ENCODE assay signal across 10 cellular contexts in the genomic region with DNA sequence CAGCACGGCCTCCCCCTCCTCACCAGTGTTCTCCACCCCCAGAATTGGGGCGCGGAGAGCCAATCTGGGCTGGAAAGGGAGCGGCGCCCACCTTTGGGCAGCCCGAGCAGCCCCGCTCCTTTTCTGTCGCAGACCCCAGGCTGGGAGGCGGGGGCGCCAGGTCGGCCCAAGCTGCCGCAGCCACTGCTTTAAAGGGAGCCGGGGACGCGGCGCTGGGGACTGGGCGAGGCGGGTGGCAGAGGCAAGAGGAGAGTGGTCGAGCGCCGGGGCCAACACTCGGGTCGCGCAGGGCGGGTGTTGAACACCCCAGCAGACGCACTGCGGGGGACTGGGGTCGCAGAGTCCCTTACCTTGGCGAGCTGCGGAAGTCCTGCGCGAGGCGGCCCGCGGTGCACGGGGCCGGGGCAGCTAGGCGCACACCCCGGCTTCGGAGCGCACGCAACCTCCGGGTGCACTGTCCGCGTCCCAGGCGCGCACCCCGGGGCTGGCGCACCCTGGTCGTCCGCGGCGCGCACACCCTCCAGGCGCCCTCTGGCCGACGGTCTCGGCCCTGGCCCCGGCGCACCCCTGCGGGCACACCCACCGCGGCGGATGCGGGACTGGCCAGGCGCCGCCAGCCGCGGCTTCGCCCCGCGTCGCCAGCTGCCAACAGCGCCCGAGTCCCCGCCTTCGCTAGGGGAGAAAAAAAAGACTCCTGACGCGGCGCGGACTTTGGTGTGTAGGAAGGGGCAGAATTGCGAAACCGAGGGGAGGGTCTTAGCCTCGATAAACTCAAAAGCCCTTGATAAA. TPM values are rescaled to one million over a fixed set of nuclear protein-coding genes. Genes with fewer than 3 reads are reported as not detected.
DNase-seq lines count a peak whose midpoint lies in the region; ATAC-seq, FAIRE-seq and TF ChIP-seq lines count a peak whose summit lies in the region.
"Had no signal": no experiment of that assay in that cellular context is flagged by ENCODE, and none has a peak within 500 bp of the region (broad histone marks: within the 10 kb centered on the region; RNA-seq: fewer than 3 reads in every experiment).

A gene (minus strand): TSS at position 679 of the 789 bp plus-strand sequence. CDS start 37,870 bp downstream, outside the sequence.

- no peak within 1 kb of the TSS for H3K27ac ChIP-seq in SJCRH30
- no peak within 1 kb of the TSS for H3K27ac ChIP-seq in right cardiac atrium (ENCODE audit: low read length)
- peak within 1 kb of the TSS; percentile 15 to 40 for H3K27ac ChIP-seq in prostate gland

- H3K27me3 ChIP-seq in SJCRH30 (no peaks in the 10 kb centered on the region), right cardiac atrium (ENCODE audit: control insufficient read depth, insufficient read depth) (no peaks in the 10 kb centered on the region), prostate gland (replicated peaks; ENCODE audit: insufficient read depth) (peaks cover 6% of the 10 kb centered on the region)

- DNase-seq in GM12891 (ENCODE audit: insufficient read length, low spot score) (peak; percentile 37), SJCRH30 (no peak), right cardiac atrium (peak in 2 of 3 donors; percentile 44 to 53), prostate gland (ENCODE audit: low spot score) (no peak), T-helper 1 cell (no peak), hepatic stellate cell (ENCODE audit: low spot score) (no peak), GF-D8 (lab: John Stamatoyannopoulos, UW) (no peak), globus pallidus (ENCODE audit: low spot score) (no peak)
- DNase-seq: activated B cell treated with CpG ODN at 0.5 μM for 24 hours had no signal

- intact Hi-C loops in right cardiac atrium (cut with DNase I) = no loop called here
- intact Hi-C loops in prostate gland (cut with DNase I) = no loop called here

- H3K4me1 ChIP-seq in SJCRH30 = peaks cover 21% of the 10 kb centered on the region
- no peaks in the 10 kb centered on the region for H3K4me1 ChIP-seq in right cardiac atrium (ENCODE audit: control insufficient read depth, insufficient read depth, low read length)
- peaks cover 4% of the 10 kb centered on the region for H3K4me1 ChIP-seq in prostate gland (replicated peaks)

- H3K9me3 ChIP-seq in SJCRH30 (replicated peaks) = no peaks in the 10 kb centered on the region
- no peaks in the 10 kb centered on the region for H3K9me3 ChIP-seq in right cardiac atrium (ENCODE audit: control insufficient read depth, low read length)
- no peaks in the 10 kb centered on the region for H3K9me3 ChIP-seq in prostate gland

- 1% methylated on average over 84 of the region's 84 CpGs for WGBS in right cardiac atrium
- WGBS in prostate gland = 0% methylated on average over 22 of the region's 84 CpGs

- TF ChIP-seq POLR2A in GM12891 (IDR thresholded peaks at IDR 0.05; ENCODE audit: low read depth, low read length) = no peak
- no peak for TF ChIP-seq POLR2A in prostate gland (IDR thresholded peaks at IDR 0.05)

- ATAC-seq in right cardiac atrium = peak; percentile 56 to 61

- H3K4me3 ChIP-seq in SJCRH30 = no peak within 1 kb of the TSS
- H3K4me3 ChIP-seq in right cardiac atrium (ENCODE audit: low read length) = peak within 1 kb of the TSS; percentile 62
- H3K4me3 ChIP-seq in prostate gland = peak within 1 kb of the TSS; percentile 26 to 33

- no peak for FAIRE-seq in GM12891 (lab: Jason Lieb, UNC)
- FAIRE-seq: endometrium had no signal

- H3K36me3 ChIP-seq in SJCRH30 = no peaks in the 10 kb centered on the region
- no peaks in the 10 kb centered on the region for H3K36me3 ChIP-seq in prostate gland

- no peak for TF ChIP-seq CTCF in prostate gland (IDR thresholded peaks at IDR 0.05)

TF ChIP-seq in GM12891, 5 proteins besides CTCF, POLR2A, EP300 and RAD21:
- TF ChIP-seq SPI1 (IDR thresholded peaks at IDR 0.05; ENCODE audit: low read depth, low read length) (no peak), PAX5 (IDR thresholded peaks at IDR 0.05; ENCODE audit: insufficient read depth, low read length, severe bottlenecking) (no peak), POU2F2 (IDR thresholded peaks at IDR 0.05; ENCODE audit: low read depth, low read length) (no peak), TAF1 (IDR thresholded peaks at IDR 0.05; ENCODE audit: low read depth, low read length) (no peak), POLR2AphosphoS5 (IDR thresholded peaks at IDR 0.05; ENCODE audit: low read depth, low read length) (no peak)

RNA-seq across cellular contexts. Expression of the gene that starts here (rescaled TPM):
- not detected for polyA plus RNA-seq in GM12891 (2012; ENCODE audit: low read depth, missing spikeins)
- 57.9 and 59.7 TPM in 2 replicates for total RNA-seq in SJCRH30 (2014; rRNA removed; shearing (Covaris generic))
- under 1 TPM in 3 of 4 donors, not detected in 1; 0.09 to 0.39 (median 0.15) TPM for total RNA-seq in right cardiac atrium
- 0.25 TPM for polyA plus RNA-seq in right cardiac atrium
- total RNA-seq in prostate gland = 1 to 10 TPM; 6.1 to 6.8 TPM
- total RNA-seq: activated B cell treated with CpG ODN at 0.5 μM for 24 hours had no signal

Comparison
In these comparisons a context has a peak if more than half of its experiments do, and no peak if none do; other contexts are left out.
1. RNA of the gene that starts here (total RNA-seq): 57.9 to 59.7 TPM in SJCRH30 and 6.1 to 6.8 TPM in prostate gland; 0.09 to 0.39 TPM in right cardiac atrium; every median in the first group is over 4 times any median in the second.
2. Peak in DNase-seq, ATAC-seq and H3K4me3 ChIP-seq in right cardiac atrium; RNA of the gene not detected or under 1 TPM.
3. H3K27ac ChIP-seq: peak in prostate gland (2 of 2); none in SJCRH30 (single experiment) and right cardiac atrium (single experiment).